20 cellular contexts compared by ENCODE assay signal in the genomic region with DNA sequence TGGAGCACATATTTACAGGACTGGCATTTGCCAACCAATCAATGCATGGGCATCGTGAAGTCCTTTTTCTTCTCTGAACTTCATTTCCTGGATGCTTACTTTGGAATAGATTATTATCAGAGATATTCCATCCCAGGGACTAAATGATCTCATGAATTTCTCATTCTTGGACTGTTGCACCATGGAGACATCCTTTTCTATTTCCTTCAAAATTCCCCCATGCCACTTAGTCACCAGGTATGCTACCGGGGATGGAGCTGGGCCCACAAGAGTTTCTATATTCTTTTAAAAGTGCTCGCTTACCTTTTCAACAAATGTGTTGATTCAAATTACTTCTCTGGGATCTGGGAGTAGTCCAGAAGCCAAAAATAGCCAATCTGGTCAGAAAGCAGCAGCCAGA. TPM values are rescaled to one million over a fixed set of nuclear protein-coding genes. Genes with fewer than 3 reads are reported as not detected.
"Had no signal": no experiment of that assay in that cellular context is flagged by ENCODE, and none has a peak within 500 bp of the region (broad histone marks: within the 10 kb centered on the region; RNA-seq: fewer than 3 reads in every experiment).

No MANE protein-coding gene starts in this region.

RNA-seq across cellular contexts. Expression of gene OR2S2, which starts 35.2 kb away (rescaled TPM):
- total RNA-seq: occipital lobe, ovary, progenitor cell of endocrine pancreas, psoas muscle, renal cortical epithelial cell, right cardiac atrium, right lobe of liver, sigmoid colon, skeletal muscle tissue, stomach, subcutaneous adipose tissue, temporal lobe, thoracic aorta, thyroid gland, tibial nerve, upper lobe of left lung, ureter, vagina had no signal
- polyA plus RNA-seq: neural cell, ovary, psoas muscle, right cardiac atrium, sigmoid colon, small intestine, stomach had no signal
